ENCODE assay signal across 1 cellular context in the genomic region with DNA sequence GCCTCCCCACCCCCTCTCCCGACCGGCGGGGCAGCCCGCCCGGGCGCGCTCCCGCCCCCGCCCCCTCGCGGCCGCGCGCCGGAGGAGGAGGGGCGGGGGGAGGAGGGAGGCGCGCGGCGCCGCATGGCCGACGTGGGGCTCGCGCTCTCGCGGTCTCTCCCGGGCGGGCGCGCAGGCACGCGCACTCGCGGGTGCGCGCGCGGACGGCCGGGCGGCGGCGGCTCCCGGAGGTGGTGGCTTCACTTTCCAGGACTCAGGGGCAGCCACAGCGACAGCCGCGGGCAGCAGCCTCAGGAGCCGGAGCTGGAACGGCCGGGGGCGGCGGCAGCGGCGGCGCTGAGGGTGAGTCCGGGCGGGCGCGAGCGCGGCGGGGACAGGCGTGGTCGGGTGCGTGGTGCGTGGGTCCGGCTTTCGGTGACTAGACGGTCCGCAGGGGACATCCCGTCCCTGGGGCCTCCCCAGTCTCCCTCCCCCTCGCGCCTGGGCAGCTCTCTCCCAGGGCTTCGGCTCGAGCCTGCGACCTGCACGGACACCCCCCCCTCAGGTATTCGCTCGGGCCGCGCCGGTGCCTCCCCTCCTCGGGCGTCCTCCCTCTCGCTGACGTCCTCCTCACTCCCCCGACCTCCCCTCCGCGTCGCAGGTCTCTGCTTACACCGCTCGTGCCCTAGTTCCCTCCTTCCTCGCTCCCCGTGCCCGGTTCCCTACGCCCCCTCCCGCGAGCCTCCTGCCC.
TF ChIP-seq lines count a peak whose summit lies in the region.

A gene (plus strand): TSS at position 407 of the 730 bp plus-strand sequence.

TF ChIP-seq in H1, 55 proteins besides CTCF, POLR2A, EP300 and RAD21 (continued from another document):
- peak; percentile 43 for TF ChIP-seq CTBP2 (IDR thresholded peaks at IDR 0.05; ENCODE audit: borderline replicate concordance, insufficient read depth, insufficient read length, low read length)
- peak; percentile 65 for TF ChIP-seq PHF8 (conservative IDR thresholded peaks at IDR 0.05; ENCODE audit: low read depth, low read length)
- TF ChIP-seq POLR2AphosphoS5 (IDR thresholded peaks at IDR 0.05; ENCODE audit: low read depth, low read length), result peak; percentile 55; the same call in 1 of the 2 replicates
- no peak for TF ChIP-seq SP4 (IDR thresholded peaks at IDR 0.05; ENCODE audit: low read length)
- TF ChIP-seq, protein P1, sequence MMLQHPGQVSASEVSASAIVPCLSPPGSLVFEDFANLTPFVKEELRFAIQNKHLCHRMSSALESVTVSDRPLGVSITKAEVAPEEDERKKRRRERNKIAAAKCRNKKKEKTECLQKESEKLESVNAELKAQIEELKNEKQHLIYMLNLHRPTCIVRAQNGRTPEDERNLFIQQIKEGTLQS (IDR thresholded peaks at IDR 0.05; ENCODE audit: insufficient read depth, low read depth, low read length), result no peak
- peak; percentile 95 for TF ChIP-seq RBBP5 (IDR thresholded peaks at IDR 0.05; ENCODE audit: borderline replicate concordance, low read depth, low read length)
- TF ChIP-seq, protein P2, sequence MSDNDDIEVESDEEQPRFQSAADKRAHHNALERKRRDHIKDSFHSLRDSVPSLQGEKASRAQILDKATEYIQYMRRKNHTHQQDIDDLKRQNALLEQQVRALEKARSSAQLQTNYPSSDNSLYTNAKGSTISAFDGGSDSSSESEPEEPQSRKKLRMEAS (IDR thresholded peaks at IDR 0.05), result peak; percentile 27; the same call in 1 of the 2 replicates
- TF ChIP-seq TAF1 (IDR thresholded peaks at IDR 0.05; ENCODE audit: low read depth, low read length), result peak; percentile 73
- no peak for TF ChIP-seq SP1 (IDR thresholded peaks at IDR 0.05; ENCODE audit: low read depth, low read length)
- TF ChIP-seq GABPA (IDR thresholded peaks at IDR 0.05; ENCODE audit: borderline replicate concordance, insufficient read depth, low read length), result no peak
- TF ChIP-seq TCF12 (IDR thresholded peaks at IDR 0.05; ENCODE audit: low read depth, low read length), result no peak
- TF ChIP-seq HDAC6 (IDR thresholded peaks at IDR 0.05; ENCODE audit: low read depth, low read length), result no peak
- TF ChIP-seq NRF1 (IDR thresholded peaks at IDR 0.05; ENCODE audit: low read depth, low read length), result no peak
- TF ChIP-seq MAFK (IDR thresholded peaks at IDR 0.05; ENCODE audit: low read depth, low read length), result no peak
- TF ChIP-seq CEBPB (IDR thresholded peaks at IDR 0.05; ENCODE audit: low read depth, low read length), result no peak
- TF ChIP-seq JUN (IDR thresholded peaks at IDR 0.05; ENCODE audit: low read depth, low read length), result no peak
- TF ChIP-seq, protein P3, sequence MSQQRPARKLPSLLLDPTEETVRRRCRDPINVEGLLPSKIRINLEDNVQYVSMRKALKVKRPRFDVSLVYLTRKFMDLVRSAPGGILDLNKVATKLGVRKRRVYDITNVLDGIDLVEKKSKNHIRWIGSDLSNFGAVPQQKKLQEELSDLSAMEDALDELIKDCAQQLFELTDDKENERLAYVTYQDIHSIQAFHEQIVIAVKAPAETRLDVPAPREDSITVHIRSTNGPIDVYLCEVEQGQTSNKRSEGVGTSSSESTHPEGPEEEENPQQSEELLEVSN (IDR thresholded peaks at IDR 0.05), result peak; percentile 51; the same call in 1 of the 2 replicates
